ENCODE assay signal across 10 cellular contexts in genomic region chr19:15194938-15195337, GRCh38. TPM values are rescaled to one million over a fixed set of nuclear protein-coding genes. Genes with fewer than 3 reads are reported as not detected.
A peak's percentile ranks its signal among the peaks of the same experiment; 100 is the strongest.
DNase-seq lines count a peak whose midpoint lies in the region; ATAC-seq, FAIRE-seq and TF ChIP-seq lines count a peak whose summit lies in the region.
"Had no signal": no experiment of that assay in that cellular context is flagged by ENCODE, and none has a peak within 500 bp of the region (broad histone marks: within the 10 kb centered on the region; RNA-seq: fewer than 3 reads in every experiment).

No MANE protein-coding gene starts in this region.

- no peak for FAIRE-seq in K562 (lab: Jason Lieb, UNC)

- POLR2A ChIA-PET in K562 (lab: Yijun Ruan, JAX): interaction anchor here (0.6 to 1.1 kb wide), 2 partner anchors 14 to 62 kb away, joined by 3 read pairs; no protein-coding TSS in a partner anchor

- H3K36me3 Mint-ChIP-seq in stimulated activated memory B cell treated with anti-CD40 and anti-IgM and Interleukin-4, amounts not matched to agents 10 μg/mL and 1 μg/mL and 100 μg/mL, for 72 hours: no peaks in the 10 kb centered on the region

- H3K9me3 Mint-ChIP-seq in stimulated activated memory B cell treated with anti-CD40 and anti-IgM and Interleukin-4, amounts not matched to agents 10 μg/mL and 1 μg/mL and 100 μg/mL, for 72 hours: no peaks in the 10 kb centered on the region

- ATAC-seq in K562: no peak
- ATAC-seq in stimulated activated memory B cell treated with anti-CD40 and anti-IgM and Interleukin-4, amounts not matched to agents 10 μg/mL and 1 μg/mL and 100 μg/mL, for 72 hours: no peak
- ATAC-seq in GM18502 (IDR thresholded peaks at IDR 0.05; ENCODE audit: poor library complexity, unreplicated experiment): no peak
- no peak for ATAC-seq in HG03571 (IDR thresholded peaks at IDR 0.05; ENCODE audit: unreplicated experiment)

- no TSS peak for BruUV-seq in K562 (replicated peaks; lab: Mats Ljungman, UMichigan)

- H3K27ac ChIP-seq in GM23248 (peak overlapping the region; percentile 95), K562 (ENCODE audit: extremely low read depth, low read depth, low read length) (no peak overlapping the region), iPS DF 6.9 (ENCODE audit: low read length) (no peak overlapping the region)

- peak overlapping the region; percentile 66 for H3K4me3 ChIP-seq in GM23248
- H3K4me3 ChIP-seq in K562: no peak overlapping the region
- peak overlapping the region; percentile 14; the same call in 1 of the 2 replicates for H3K4me3 ChIP-seq in iPS DF 6.9 (ENCODE audit: low read length)

- H3K36me3 ChIP-seq in GM23248 (ENCODE audit: low read depth) (peaks cover 8% of the 10 kb centered on the region; the same call in 1 of the 2 replicates), K562 (ENCODE audit: control insufficient read depth, insufficient read depth, low read length) (no peaks in the 10 kb centered on the region), iPS DF 6.9 (ENCODE audit: control insufficient read depth, insufficient read depth, low read length) (peaks cover 26% of the 10 kb centered on the region)

- H3K4me1 ChIP-seq in GM23248 (ENCODE audit: insufficient read depth) (peaks cover 7% of the 10 kb centered on the region), K562 (replicated peaks in 1 of 2; ENCODE audit: control insufficient read depth in 2 of 2, insufficient read depth in 2 of 2, low read length in 2 of 2) (peaks cover 0 to 26% of the 10 kb centered on the region in 2 experiments; a peak in 2 of 5 replicates), iPS DF 6.9 (ENCODE audit: control insufficient read depth, insufficient read depth, low read length) (peaks cover 8% of the 10 kb centered on the region)

- H3K9me3 ChIP-seq in GM23248 (ENCODE audit: low read depth) (no peaks in the 10 kb centered on the region), K562 (replicated peaks; ENCODE audit: control insufficient read depth, insufficient read depth, low read depth, low read length) (no peaks in the 10 kb centered on the region), iPS DF 6.9 (ENCODE audit: control insufficient read depth, insufficient read depth, low read length) (no peaks in the 10 kb centered on the region)

- H3K27me3 Mint-ChIP-seq in stimulated activated memory B cell treated with anti-CD40 and anti-IgM and Interleukin-4, amounts not matched to agents 10 μg/mL and 1 μg/mL and 100 μg/mL, for 72 hours: peaks cover 72% of the 10 kb centered on the region

- H2AFZ ChIP-seq in GM23248 (0 out of 2 replicates have a peak overlapping the region, but pooled peaks have one; percentile 17), K562 (ENCODE audit: low read depth, low read length) (no peak overlapping the region)

- CTCF ChIA-PET in K562 (lab: Yijun Ruan, JAX; ENCODE audit: low intra/inter-chr PET ratio): no interaction called here

- no peaks in the 10 kb centered on the region for H3K9me2 ChIP-seq in GM23248 (ENCODE audit: insufficient read depth)

- TF ChIP-seq CTCF in K562 (IDR thresholded peaks at IDR 0.05 in 2 of 3, conservative IDR thresholded peaks at IDR 0.05 in 1 of 3; ENCODE audit: insufficient read depth in 2 of 3, low read depth in 1 of 3, low read length in 3 of 3): no peak

- H3F3A ChIP-seq in GM23248 (ENCODE audit: insufficient read depth): peaks cover 25% of the 10 kb centered on the region

- H3K27me3 ChIP-seq in GM23248 (replicated peaks; ENCODE audit: insufficient read depth) (no peaks in the 10 kb centered on the region), K562 (ENCODE audit: control insufficient read depth in 2 of 2, insufficient read depth in 2 of 2, low read length in 2 of 2) (peaks cover 11 to 52% of the 10 kb centered on the region in 2 experiments; a peak in 4 of 5 replicates), iPS DF 6.9 (ENCODE audit: control insufficient read depth, insufficient read depth, low read length) (no peaks in the 10 kb centered on the region)

- H3K79me2 ChIP-seq in GM23248 (ENCODE audit: insufficient read depth): peaks cover 17% of the 10 kb centered on the region; the same call in 1 of the 2 replicates
- H3K79me2 ChIP-seq in K562 (ENCODE audit: control insufficient read depth, insufficient read depth, low read length): no peaks in the 10 kb centered on the region

- 29 to 32% methylated on average over 5 to 6 of the region's 6 CpGs for WGBS in GM23248 (ENCODE audit: low coverage in 1 of 2, low lambda C conversion rate in 2 of 2, missing lambda C conversion rate in 2 of 2), 2 experiments
- 13% methylated on average over 4 of the region's 6 CpGs for WGBS in K562 (ENCODE audit: insufficient coverage, low coverage, missing lambda C conversion rate)
- WGBS in iPS DF 6.9 (ENCODE audit: insufficient coverage, insufficient read length): no CpG with 5 or more reads among the region's 6 CpGs

- peak overlapping the region; percentile 83 for H3K4me2 ChIP-seq in GM23248 (ENCODE audit: unreplicated experiment)
- no peak overlapping the region for H3K4me2 ChIP-seq in K562 (ENCODE audit: insufficient read depth, low read length)

- H3K27ac Mint-ChIP-seq in stimulated activated memory B cell treated with anti-CD40 and anti-IgM and Interleukin-4, amounts not matched to agents 10 μg/mL and 1 μg/mL and 100 μg/mL, for 72 hours: no peak overlapping the region

- H4K20me1 ChIP-seq in GM23248 (ENCODE audit: insufficient read depth): no peaks in the 10 kb centered on the region
- no peaks in the 10 kb centered on the region; the same call in 1 of the 2 replicates for H4K20me1 ChIP-seq in K562 (replicated peaks; ENCODE audit: control insufficient read depth, insufficient read depth, low read length)

- no peaks in the 10 kb centered on the region for H3K9me1 ChIP-seq in K562 (ENCODE audit: control insufficient read depth, insufficient read depth, low read length)

- TF ChIP-seq RAD21 in K562 (CRISPR knock-in tag; conservative IDR thresholded peaks at IDR 0.05 in 1 of 2, IDR thresholded peaks at IDR 0.05 in 1 of 2): no peak

- H3K4me3 Mint-ChIP-seq in stimulated activated memory B cell treated with anti-CD40 and anti-IgM and Interleukin-4, amounts not matched to agents 10 μg/mL and 1 μg/mL and 100 μg/mL, for 72 hours: peak overlapping the region; percentile 27

- in situ Hi-C loops in GM23248 (cut with MboI): no loop called here
- in situ Hi-C loops in K562 (cut with MboI): no loop called here

- intact Hi-C loops in K562 (cut with micrococcal nuclease) (no loop called here), posterior vena cava (cut with DNase I) (loop anchor here in 1 of 2 donors (5.0 kb wide), 1 partner anchor 52 kb away; no protein-coding TSS in a partner anchor)

- peak; percentile 94 for DNase-seq in GM23248
- no peak for DNase-seq in K562 (ENCODE audit: extremely low read depth in 1 of 4, low spot score in 3 of 4)
- DNase-seq in iPS DF 6.9 (ENCODE audit: low read depth, low spot score): no peak
- no peak for DNase-seq in posterior vena cava (ENCODE audit: low spot score)
- DNase-seq in HUDEP-2 (lab: John Stamatoyannopoulos, UW; ENCODE audit: unreplicated experiment in 76 of 76): no peak
- DNase-seq: SIG-M5 had no signal

- no peak for TF ChIP-seq EP300 in K562 (IDR thresholded peaks at IDR 0.05; ENCODE audit: low read length)

- H3K9ac ChIP-seq in GM23248 (peak overlapping the region; percentile 81), K562 (ENCODE audit: insufficient read depth in 1 of 2, low read depth in 2 of 2, low read length in 2 of 2) (no peak overlapping the region)

- peaks cover 12% of the 10 kb centered on the region for H3K4me1 Mint-ChIP-seq in stimulated activated memory B cell treated with anti-CD40 and anti-IgM and Interleukin-4, amounts not matched to agents 10 μg/mL and 1 μg/mL and 100 μg/mL, for 72 hours

- TF ChIP-seq POLR2A in K562 (conservative IDR thresholded peaks at IDR 0.05): no peak

RNA-seq across cellular contexts. Expression of gene NOTCH3, which starts 5.9 kb away (rescaled TPM):
- total RNA-seq in GM23248 (2014; rRNA removed; shearing (Covaris generic)): 66.1 and 66.9 TPM in 2 replicates
- polyA plus RNA-seq in GM23248 (2016; fragmentation: Nextera tagmentation; extraction: Ambion mirVana): 15.4 and 16.0 TPM in 2 replicates
- 4.3 and 8.9 TPM in 2 replicates for total RNA-seq in K562 (2011; cell fraction: chromatin; rRNA removed; ENCODE audit: low replicate concordance)
- 6.2 and 8.7 TPM in 2 replicates for total RNA-seq in K562 (2011; cell fraction: nucleolus; rRNA removed)
- total RNA-seq in K562 (2011; cell fraction: nucleoplasm; rRNA removed): 4.3 and 5.2 TPM in 2 replicates
- total RNA-seq in K562 (2014; rRNA removed): 0.45 and 1.1 TPM in 2 replicates
- 0.11 and 0.13 TPM in 2 replicates for total RNA-seq in K562 (2014; rRNA removed; fragmentation: Illumina TruSeq; extraction: Trizol)
- 0.18 and 0.30 TPM in 2 replicates for total RNA-seq in K562 (2015; rRNA removed; fragmentation: Illumina TruSeq; extraction: Trizol)
- total RNA-seq in K562 (2021): 0.34 and 1.2 TPM in 2 replicates
- polyA plus RNA-seq in K562 (2011; rRNA removed): 0.22 and 0.28 TPM in 2 replicates
- 0.09 and 0.24 TPM in 2 replicates for polyA plus RNA-seq in K562 (2011; cell fraction: cytosol; rRNA removed)
- 0.90 and 2.0 TPM in 2 replicates for polyA plus RNA-seq in K562 (2011; cell fraction: nucleus; rRNA removed)
- 0.51 and 0.65 TPM in 2 replicates for polyA plus RNA-seq in K562 (2012)
- 0.08 and 0.12 TPM in 2 replicates for polyA plus RNA-seq in K562 (2014; fragmentation: Illumina TruSeq; extraction: Trizol)
- under 1 TPM; under 0.01 to 0.01 TPM for polyA plus RNA-seq in K562 (2014; fragmentation: Nextera tagmentation; extraction: Ambion mirVana)
- 0.15 and 0.16 TPM in 2 replicates for polyA plus RNA-seq in K562 (2014; rRNA removed)
- polyA minus RNA-seq in K562 (2011; rRNA and poly(A)+ RNA removed): 0.84 TPM in 1 of 2 replicates, not detected in the other
- polyA minus RNA-seq in K562 (2011; cell fraction: cytosol; rRNA and poly(A)+ RNA removed): 0.95 TPM in 1 of 2 replicates, not detected in the other
- 1.9 and 2.6 TPM in 2 replicates for polyA minus RNA-seq in K562 (2011; cell fraction: nucleus; rRNA and poly(A)+ RNA removed)
- 100 to 1,000 TPM; 164 to 165 TPM for total RNA-seq in posterior vena cava

RNA-seq across cellular contexts. Expression of gene EPHX3, which starts 37.3 kb away (rescaled TPM):
- not detected in 2 replicates for total RNA-seq in GM23248 (2014; rRNA removed; shearing (Covaris generic))
- polyA plus RNA-seq in GM23248 (2016; fragmentation: Nextera tagmentation; extraction: Ambion mirVana) (not detected in 2 replicates), K562 (2011; rRNA removed) (0.07 TPM in 1 of 2 replicates, not detected in the other), K562 (2014; fragmentation: Illumina TruSeq; extraction: Trizol) (not detected in 2 replicates), K562 (2014; fragmentation: Nextera tagmentation; extraction: Ambion mirVana) (not detected), K562 (2014; rRNA removed) (not detected in 2 replicates)
- total RNA-seq in K562 (2011; cell fraction: chromatin; rRNA removed; ENCODE audit: low replicate concordance): 0.39 and 1.6 TPM in 2 replicates
- total RNA-seq in K562 (2011; cell fraction: nucleolus; rRNA removed): 0.79 and 0.83 TPM in 2 replicates
- 0.69 and 0.88 TPM in 2 replicates for total RNA-seq in K562 (2011; cell fraction: nucleoplasm; rRNA removed)
- total RNA-seq in K562 (2014; rRNA removed) (not detected in 2 replicates), K562 (2014; rRNA removed; fragmentation: Illumina TruSeq; extraction: Trizol) (not detected in 2 replicates), K562 (2015; rRNA removed; fragmentation: Illumina TruSeq; extraction: Trizol) (not detected in 2 replicates), K562 (2021) (0.20 TPM in 1 of 2 replicates, not detected in the other), posterior vena cava (under 1 TPM; 0.48 to 0.51 TPM)
- polyA plus RNA-seq in K562 (2011; cell fraction: cytosol; rRNA removed): 0.06 and 0.12 TPM in 2 replicates
- 0.21 and 0.50 TPM in 2 replicates for polyA plus RNA-seq in K562 (2011; cell fraction: nucleus; rRNA removed)
- polyA plus RNA-seq in K562 (2012): not detected in 2 replicates
- not detected in 2 replicates for polyA minus RNA-seq in K562 (2011; rRNA and poly(A)+ RNA removed)
- not detected in 2 replicates for polyA minus RNA-seq in K562 (2011; cell fraction: cytosol; rRNA and poly(A)+ RNA removed)
- polyA minus RNA-seq in K562 (2011; cell fraction: nucleus; rRNA and poly(A)+ RNA removed): not detected in 2 replicates
- total RNA-seq: pulmonary artery endothelial cell had no signal
